ENCODE assay signal across 8 cellular contexts in the genomic region with DNA sequence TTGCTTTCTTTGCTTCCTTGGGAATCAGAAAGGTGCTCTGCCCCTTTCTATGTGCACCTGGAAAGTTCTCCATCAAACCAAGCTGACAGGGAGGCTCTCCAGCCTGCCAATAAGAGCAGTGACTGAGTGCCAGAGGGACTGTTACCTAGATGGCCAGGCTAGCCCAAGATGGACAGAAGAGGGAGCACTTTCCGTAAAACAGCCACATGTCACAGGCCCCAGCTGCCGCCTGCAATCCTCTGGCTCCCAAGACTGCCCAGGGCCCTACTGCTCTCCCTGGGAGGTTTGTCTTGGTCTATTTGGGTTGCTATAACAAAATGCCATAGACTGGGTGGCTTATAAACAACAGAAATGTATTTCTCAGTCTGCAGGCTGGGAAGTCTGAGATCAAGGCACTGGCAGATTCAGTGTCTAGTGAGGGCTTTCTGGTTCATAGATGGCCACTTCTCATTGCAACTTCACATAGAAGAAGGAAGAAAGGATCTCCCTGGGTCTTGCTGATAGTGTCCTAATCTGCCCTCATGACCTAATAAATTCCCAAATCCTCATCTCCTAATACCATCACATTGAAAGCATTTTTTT.
A peak's percentile ranks its signal among the peaks of the same experiment; 100 is the strongest.
DNase-seq lines count a peak whose midpoint lies in the region; ATAC-seq and TF ChIP-seq lines count a peak whose summit lies in the region.

No MANE protein-coding gene starts in this region.

- peaks cover 0 to 7% of the 10 kb centered on the region in 2 donors for H3K4me1 ChIP-seq in gastrocnemius medialis

- 18 to 40% methylated on average over 2 of the region's 2 CpGs for WGBS in lower leg skin, 2 donors

- no peaks in the 10 kb centered on the region for H3K9me3 ChIP-seq in gastrocnemius medialis

- H3K27ac ChIP-seq in gastrocnemius medialis, result no peak overlapping the region

- in situ Hi-C loops in gastrocnemius medialis (cut with MboI; ENCODE audit: low sequenced_read_pairs in 4 of 4), result no loop called here

- no peaks in the 10 kb centered on the region for H3K27me3 ChIP-seq in gastrocnemius medialis

- TF ChIP-seq CTCF in lower leg skin (IDR thresholded peaks at IDR 0.05), result no peak
- TF ChIP-seq CTCF in gastrocnemius medialis (IDR thresholded peaks at IDR 0.05 in 4 of 5, conservative IDR thresholded peaks at IDR 0.05 in 1 of 5), result no peak

- H3K36me3 ChIP-seq in gastrocnemius medialis, result no peaks in the 10 kb centered on the region

- no peak overlapping the region for H3K4me3 ChIP-seq in lower leg skin (ENCODE audit: low read depth, poor library complexity, severe bottlenecking)
- H3K4me3 ChIP-seq in gastrocnemius medialis, result no peak overlapping the region

- no peak for TF ChIP-seq POLR2A in lower leg skin (IDR thresholded peaks at IDR 0.05)
- TF ChIP-seq POLR2A in gastrocnemius medialis (IDR thresholded peaks at IDR 0.05), result no peak

- peak; percentile 10 for DNase-seq in DMS53 treated with DMSO at 0.1 percent for 48 hours (lab: John Stamatoyannopoulos, UW; ENCODE audit: unreplicated experiment)
- peak; percentile 51 for DNase-seq in NCI-H146 (lab: John Stamatoyannopoulos, UW)
- DNase-seq in cerebellar cortex (ENCODE audit: low spot score), result peak; percentile 66
- peak; percentile 33 to 83 for DNase-seq in lower leg skin (ENCODE audit: low spot score in 2 of 2)
- DNase-seq in gastrocnemius medialis, result no peak
- no peak for DNase-seq in activated CD4-positive, CD25-positive, alpha-beta regulatory T cell treated with anti-CD3 and anti-CD28 coated beads, Interleukin-2, amount 50 U/mL, for 72 hours

- intact Hi-C loops in lower leg skin (cut with DNase I; ENCODE audit: low total_unique reads) (no loop called here), gastrocnemius medialis (cut with DNase I; ENCODE audit: low total_unique reads) (no loop called here)

- ATAC-seq in GM19397 (IDR thresholded peaks at IDR 0.05; ENCODE audit: unreplicated experiment) (no peak), gastrocnemius medialis (no peak), HG03095 (IDR thresholded peaks at IDR 0.05; ENCODE audit: unreplicated experiment) (no peak)

Comparison
In these comparisons a context has a peak if more than half of its experiments do, and no peak if none do; other contexts are left out.
1. DNase-seq: peak in DMS53 treated with DMSO at 0.1 percent for 48 hours (single experiment), NCI-H146 (single experiment), cerebellar cortex (single experiment) and lower leg skin (2 of 2); none in gastrocnemius medialis (0 of 2) and activated CD4-positive, CD25-positive, alpha-beta regulatory T cell treated with anti-CD3 and anti-CD28 coated beads, Interleukin-2, amount 50 U/mL, for 72 hours (single experiment).